ENCODE assay signal across 18 cellular contexts in genomic region chr19:29515233-29515619, GRCh38. TPM values are rescaled to one million over a fixed set of nuclear protein-coding genes. Genes with fewer than 3 reads are reported as not detected.
A peak's percentile ranks its signal among the peaks of the same experiment; 100 is the strongest.
DNase-seq lines count a peak whose midpoint lies in the region; ATAC-seq, FAIRE-seq and TF ChIP-seq lines count a peak whose summit lies in the region.
"Had no signal": no experiment of that assay in that cellular context is flagged by ENCODE, and none has a peak within 500 bp of the region (broad histone marks: within the 10 kb centered on the region; RNA-seq: fewer than 3 reads in every experiment).

No MANE protein-coding gene starts in this region.

- no peak overlapping the region for H3K27ac Mint-ChIP-seq in activated T-helper 17 cell treated with anti-CD3 and anti-CD28 coated beads, Interleukin-2, amount 50 U/mL, for 72 hours
- H3K27ac Mint-ChIP-seq: HFFc6 had no signal

- peaks cover 26% of the 10 kb centered on the region for H3K27me3 Mint-ChIP-seq in activated T-helper 17 cell treated with anti-CD3 and anti-CD28 coated beads, Interleukin-2, amount 50 U/mL, for 72 hours

- no peaks in the 10 kb centered on the region for H3K9me2 ChIP-seq in neural cell (ENCODE audit: insufficient read depth, low read length)

- no peaks in the 10 kb centered on the region for H3K36me3 ChIP-seq in left ventricle myocardium inferior
- no peaks in the 10 kb centered on the region for H3K36me3 ChIP-seq in neural cell (ENCODE audit: insufficient read depth, low read length)

- H3K9ac ChIP-seq in neural cell (ENCODE audit: low read length) = no peak overlapping the region

- TF ChIP-seq CTCF in left ventricle myocardium inferior (IDR thresholded peaks at IDR 0.05; ENCODE audit: borderline replicate concordance) (no peak), neural cell (IDR thresholded peaks at IDR 0.05; ENCODE audit: poor library complexity, severe bottlenecking) (no peak)

- TF ChIP-seq RAD21 in neural cell (conservative IDR thresholded peaks at IDR 0.05) = no peak

- H3K79me2 ChIP-seq in neural cell (replicated peaks; ENCODE audit: insufficient read depth, low read length) = no peaks in the 10 kb centered on the region

- H3K27me3 ChIP-seq in left ventricle myocardium inferior (ENCODE audit: low read depth) (peaks cover 50% of the 10 kb centered on the region), neural cell (ENCODE audit: insufficient read depth, low read depth, low read length) (peaks cover 29% of the 10 kb centered on the region)

- no peaks in the 10 kb centered on the region for H3K9me3 Mint-ChIP-seq in activated T-helper 17 cell treated with anti-CD3 and anti-CD28 coated beads, Interleukin-2, amount 50 U/mL, for 72 hours
- H3K9me3 Mint-ChIP-seq: HFFc6 had no signal

- no peaks in the 10 kb centered on the region for H3K36me3 Mint-ChIP-seq in activated T-helper 17 cell treated with anti-CD3 and anti-CD28 coated beads, Interleukin-2, amount 50 U/mL, for 72 hours (ENCODE audit: low read depth)

- ATAC-seq in left ventricle myocardium superior = no peak
- peak; percentile 18 for ATAC-seq in activated T-helper 17 cell treated with anti-CD3 and anti-CD28 coated beads, Interleukin-2, amount 50 U/mL, for 72 hours (replicated peaks)

- intact Hi-C loops in left ventricle myocardium inferior (cut with micrococcal nuclease) (no loop called here), left ventricle myocardium superior (cut with micrococcal nuclease) (no loop called here)

- peak; percentile 27 for FAIRE-seq in urothelium cell line (lab: Jason Lieb, UNC)
- FAIRE-seq: K562 had no signal

- H3K4me1 ChIP-seq in left ventricle myocardium inferior = no peaks in the 10 kb centered on the region

- H3K27ac ChIP-seq in left ventricle myocardium inferior (replicated peaks) = no peak overlapping the region
- no peak overlapping the region for H3K27ac ChIP-seq in neural cell (ENCODE audit: low read length)
- H3K27ac ChIP-seq: C4-2B, HL-60 had no signal

- H3K4me3 ChIP-seq in left ventricle myocardium inferior (no peak overlapping the region), neural cell (ENCODE audit: low read length) (peak overlapping the region; percentile 10)
- H3K4me3 ChIP-seq: K562 had no signal

- TF ChIP-seq EP300 in neural cell (conservative IDR thresholded peaks at IDR 0.05; ENCODE audit: poor library complexity, severe bottlenecking) = no peak

- DNase-seq in left ventricle myocardium inferior (peak; percentile 1), left ventricle myocardium superior (no peak), urothelium cell line (ENCODE audit: low spot score) (no peak), mesenteric fat pad (ENCODE audit: low spot score) (no peak), NCI-H187 (lab: John Stamatoyannopoulos, UW) (no peak)
- DNase-seq: COR-L47, EL, HFFc6, NCI-H2029, NCI-H2171, NCI-H446, NCI-H69, SHP77 treated with DMSO at 0.1 percent for 48 hours had no signal

- no peak overlapping the region for H3K4me2 ChIP-seq in neural cell (ENCODE audit: low read length)

- no peaks in the 10 kb centered on the region for H3K4me1 Mint-ChIP-seq in activated T-helper 17 cell treated with anti-CD3 and anti-CD28 coated beads, Interleukin-2, amount 50 U/mL, for 72 hours

- no peaks in the 10 kb centered on the region for H4K20me1 ChIP-seq in neural cell (ENCODE audit: insufficient read depth)

- H2AFZ ChIP-seq in neural cell (ENCODE audit: low read depth, low read length) = no peak overlapping the region

- no peak overlapping the region for H3K4me3 Mint-ChIP-seq in activated T-helper 17 cell treated with anti-CD3 and anti-CD28 coated beads, Interleukin-2, amount 50 U/mL, for 72 hours
- H3K4me3 Mint-ChIP-seq: HFFc6 had no signal

- no peaks in the 10 kb centered on the region for H3K9me3 ChIP-seq in left ventricle myocardium inferior (replicated peaks)
- no peaks in the 10 kb centered on the region for H3K9me3 ChIP-seq in neural cell (ENCODE audit: low read length)

- H3F3A ChIP-seq in neural cell (ENCODE audit: insufficient read depth, low read length, poor library complexity, severe bottlenecking) = no peaks in the 10 kb centered on the region

TF ChIP-seq in neural cell, 6 proteins besides CTCF, POLR2A, EP300 and RAD21:
- TF ChIP-seq, protein P1, sequence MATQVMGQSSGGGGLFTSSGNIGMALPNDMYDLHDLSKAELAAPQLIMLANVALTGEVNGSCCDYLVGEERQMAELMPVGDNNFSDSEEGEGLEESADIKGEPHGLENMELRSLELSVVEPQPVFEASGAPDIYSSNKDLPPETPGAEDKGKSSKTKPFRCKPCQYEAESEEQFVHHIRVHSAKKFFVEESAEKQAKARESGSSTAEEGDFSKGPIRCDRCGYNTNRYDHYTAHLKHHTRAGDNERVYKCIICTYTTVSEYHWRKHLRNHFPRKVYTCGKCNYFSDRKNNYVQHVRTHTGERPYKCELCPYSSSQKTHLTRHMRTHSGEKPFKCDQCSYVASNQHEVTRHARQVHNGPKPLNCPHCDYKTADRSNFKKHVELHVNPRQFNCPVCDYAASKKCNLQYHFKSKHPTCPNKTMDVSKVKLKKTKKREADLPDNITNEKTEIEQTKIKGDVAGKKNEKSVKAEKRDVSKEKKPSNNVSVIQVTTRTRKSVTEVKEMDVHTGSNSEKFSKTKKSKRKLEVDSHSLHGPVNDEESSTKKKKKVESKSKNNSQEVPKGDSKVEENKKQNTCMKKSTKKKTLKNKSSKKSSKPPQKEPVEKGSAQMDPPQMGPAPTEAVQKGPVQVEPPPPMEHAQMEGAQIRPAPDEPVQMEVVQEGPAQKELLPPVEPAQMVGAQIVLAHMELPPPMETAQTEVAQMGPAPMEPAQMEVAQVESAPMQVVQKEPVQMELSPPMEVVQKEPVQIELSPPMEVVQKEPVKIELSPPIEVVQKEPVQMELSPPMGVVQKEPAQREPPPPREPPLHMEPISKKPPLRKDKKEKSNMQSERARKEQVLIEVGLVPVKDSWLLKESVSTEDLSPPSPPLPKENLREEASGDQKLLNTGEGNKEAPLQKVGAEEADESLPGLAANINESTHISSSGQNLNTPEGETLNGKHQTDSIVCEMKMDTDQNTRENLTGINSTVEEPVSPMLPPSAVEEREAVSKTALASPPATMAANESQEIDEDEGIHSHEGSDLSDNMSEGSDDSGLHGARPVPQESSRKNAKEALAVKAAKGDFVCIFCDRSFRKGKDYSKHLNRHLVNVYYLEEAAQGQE (IDR thresholded peaks at IDR 0.05; ENCODE audit: borderline replicate concordance) = no peak
- TF ChIP-seq EZH2 (IDR thresholded peaks at IDR 0.05; ENCODE audit: borderline replicate concordance, insufficient read depth, low read length, poor library complexity, severe bottlenecking) (no peak), POLR2AphosphoS5 (IDR thresholded peaks at IDR 0.05) (no peak), SMC3 (conservative IDR thresholded peaks at IDR 0.05; ENCODE audit: poor library complexity) (no peak), TAF1 (IDR thresholded peaks at IDR 0.05; ENCODE audit: low read depth) (no peak), MXI1 (conservative IDR thresholded peaks at IDR 0.05; ENCODE audit: poor library complexity, severe bottlenecking) (no peak)

RNA-seq across cellular contexts. Expression of gene VSTM2B, which starts 10.6 kb away (rescaled TPM):
- total RNA-seq in left ventricle myocardium inferior (not detected), left ventricle myocardium superior (not detected), mesenteric fat pad (not detected)
- total RNA-seq in activated T-helper 17 cell treated with anti-CD3 and anti-CD28 coated beads, Interleukin-2, amount 50 U/mL, for 72 hours = not detected
- polyA plus RNA-seq in neural cell = 24.4 and 32.1 TPM in 2 replicates
- 8.5 and 11.9 TPM in 2 replicates for polyA minus RNA-seq in neural cell
- total RNA-seq: HFFc6, K562 had no signal
- polyA plus RNA-seq: K562 had no signal
